In genomic region chr4:82900335-82901128, GRCh38 we compare ENCODE assay signal across 8 cellular contexts. TPM values are rescaled to one million over a fixed set of nuclear protein-coding genes. Genes with fewer than 3 reads are reported as not detected.
A peak's percentile ranks its signal among the peaks of the same experiment; 100 is the strongest.
DNase-seq lines count a peak whose midpoint lies in the region; ATAC-seq and FAIRE-seq lines count a peak whose summit lies in the region.

Gene THAP9, plus strand, starts transcription at chr4:82900735. Its CDS starts 68 bp downstream, at chr4:82900803.

- H3K79me2 ChIP-seq in mesendoderm (ENCODE audit: control insufficient read depth, insufficient read depth, low read length), result peaks cover 46% of the 10 kb centered on the region

- H3K79me1 ChIP-seq in mesendoderm (ENCODE audit: low read length), result peaks cover 3% of the 10 kb centered on the region

- no peak within 1 kb of the TSS for H3K4ac ChIP-seq in mesendoderm (ENCODE audit: low read depth, low read length)

- H3K36me3 ChIP-seq in mesendoderm (ENCODE audit: control insufficient read depth, insufficient read depth, low read length), result no peaks in the 10 kb centered on the region

- H4K8ac ChIP-seq in mesendoderm (ENCODE audit: low read depth, low read length), result peak within 1 kb of the TSS; percentile 60

- peak within 1 kb of the TSS; percentile 85 for H3K4me2 ChIP-seq in mesendoderm (ENCODE audit: low read length)

- peak within 1 kb of the TSS; percentile 92 for H3K4me3 ChIP-seq in mesendoderm (ENCODE audit: low read length)

- no peaks in the 10 kb centered on the region for H3K27me3 ChIP-seq in mesendoderm (ENCODE audit: insufficient read depth, low read length, poor library complexity)

- H3K18ac ChIP-seq in mesendoderm (ENCODE audit: low read length), result peak within 1 kb of the TSS; percentile 33

- peak within 1 kb of the TSS; percentile 60 for H4K5ac ChIP-seq in mesendoderm (ENCODE audit: low read length)

- peak within 1 kb of the TSS; percentile 98 for H3K56ac ChIP-seq in mesendoderm (ENCODE audit: low read length)

- no peak within 1 kb of the TSS for H2BK15ac ChIP-seq in mesendoderm (replicated peaks; ENCODE audit: low read depth)

- H3K4me1 ChIP-seq in mesendoderm (ENCODE audit: control insufficient read depth, low read depth, low read length), result no peaks in the 10 kb centered on the region

- H3K27ac ChIP-seq in mesendoderm (ENCODE audit: low read depth, low read length), result peak within 1 kb of the TSS; percentile 98

- H3K9ac ChIP-seq in mesendoderm (ENCODE audit: low read length), result peak within 1 kb of the TSS; percentile 98

- FAIRE-seq in endometrium (lab: Jason Lieb, UNC), result peak; percentile 95

- WGBS in mesendoderm (ENCODE audit: extremely low coverage, insufficient coverage, low lambda C conversion rate), result no CpG with 5 or more reads among the region's 69 CpGs

- DNase-seq in D341Med (ENCODE audit: low spot score) (peak; percentile 93), HUDEP-2 (lab: John Stamatoyannopoulos, UW; ENCODE audit: unreplicated experiment in 76 of 76) (peak; percentile 46 to 98 (median 96)), NOMO-1 treated with dmso at 0.1 percent for 144 hours (lab: John Stamatoyannopoulos, UW; ENCODE audit: unreplicated experiment) (peak; percentile 98), mesendoderm (peak; percentile 99)
- DNase-seq in activated CD8-positive, alpha-beta memory T cell treated with anti-CD3 and anti-CD28 coated beads, Interleukin-2, amount 50 U/mL, for 1 hour (ENCODE audit: extremely low read depth), result peak; percentile 97
- DNase-seq in stimulated activated CD8-positive, alpha-beta memory T cell treated with anti-CD3 and anti-CD28 coated beads, Interleukin-12 subunit alpha, Interleukin-12 subunit beta, amount 100 ng/mL, for 4 hours (ENCODE audit: low read depth), result peak; percentile 95

- peak within 1 kb of the TSS; percentile 10 for H2AK5ac ChIP-seq in mesendoderm (ENCODE audit: low read length)

- ATAC-seq in GM21423 (IDR thresholded peaks at IDR 0.05; ENCODE audit: unreplicated experiment), result peak; percentile 85

- H2BK120ac ChIP-seq in mesendoderm (ENCODE audit: low read depth, low read length), result no peak within 1 kb of the TSS

- H3K23ac ChIP-seq in mesendoderm (ENCODE audit: low read length), result peak within 1 kb of the TSS; percentile 86

- H2BK5ac ChIP-seq in mesendoderm (ENCODE audit: low read length), result peak within 1 kb of the TSS; percentile 82

RNA-seq across cellular contexts. Expression of gene THAP9, which starts in this region (rescaled TPM):
- polyA plus RNA-seq in mesendoderm (2013, experiment 1 of 2), result 8.1 TPM
- polyA plus RNA-seq in mesendoderm (2013, experiment 2 of 2), result 7.2 TPM

Comparison
In these comparisons a context has a peak if more than half of its experiments do, and no peak if none do; other contexts are left out.
1. Peak in every context shown above with its lines: DNase-seq, ATAC-seq, H3K4me3 ChIP-seq and H3K27ac ChIP-seq.